In the genomic region with DNA sequence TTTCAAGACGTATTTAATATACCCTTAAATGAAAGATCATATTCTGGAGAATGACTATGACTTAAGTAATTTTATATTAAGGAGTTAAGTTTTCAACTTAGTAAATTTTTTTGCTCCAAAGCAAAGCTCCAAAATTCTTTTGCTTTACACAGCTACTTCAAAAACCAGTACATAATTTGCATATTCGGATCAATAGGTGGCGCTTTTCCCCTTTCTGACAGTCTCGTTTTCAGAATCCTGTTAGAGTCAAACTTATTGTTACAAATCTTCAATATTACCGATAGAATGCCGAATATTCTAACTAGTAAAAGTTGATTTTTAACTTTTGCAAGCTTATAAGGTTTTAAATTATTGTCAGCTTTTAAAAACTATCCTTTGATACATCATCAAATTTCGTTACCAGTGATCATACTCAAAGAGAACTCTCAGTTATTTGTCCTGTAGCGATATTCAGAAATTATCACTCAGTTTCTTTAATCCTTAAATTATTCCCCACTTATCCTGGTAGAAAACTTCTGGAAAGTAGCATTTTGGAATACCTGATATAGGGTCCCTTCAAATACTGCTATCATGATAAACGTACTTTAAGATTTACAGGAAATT, we compare ENCODE assay signal across 8 cellular contexts.
A peak's percentile ranks its signal among the peaks of the same experiment; 100 is the strongest.
DNase-seq lines count a peak whose midpoint lies in the region; ATAC-seq and TF ChIP-seq lines count a peak whose summit lies in the region.

No MANE protein-coding gene starts in this region.

- H3K4me1 ChIP-seq in adipocyte (ENCODE audit: control insufficient read depth, insufficient read depth, low read length) (no peaks in the 10 kb centered on the region), liver (ENCODE audit: control insufficient read depth in 4 of 4, insufficient read depth in 4 of 4, low read length in 3 of 4) (no peaks in the 10 kb centered on the region)

- CTCF ChIA-PET in activated CD8-positive, alpha-beta memory T cell treated with anti-CD3 and anti-CD28 coated beads, Interleukin-2, amount 10 ng/mL, durations not matched to agents 7 days and 5 days (lab: Charles Lee) = no interaction called here
- CTCF ChIA-PET in activated naive CD4-positive, alpha-beta T cell treated with anti-CD3 and anti-CD28 coated beads, Interleukin-2, amount 10 ng/mL, durations not matched to agents 7 days and 5 days (lab: Charles Lee) = interaction anchor here (0.7 to 1.2 kb wide), 6 partner anchors 9 to 1606 kb away, joined by 3 to 4 read pairs (median 3); no protein-coding TSS in a partner anchor

- peak; percentile 77 for TF ChIP-seq RAD21 in liver (IDR thresholded peaks at IDR 0.05)

- no peaks in the 10 kb centered on the region for H3K9me3 ChIP-seq in adipocyte (ENCODE audit: control insufficient read depth, low read length)
- H3K9me3 ChIP-seq in liver (ENCODE audit: control insufficient read depth in 4 of 4, low read length in 3 of 4) = no peaks in the 10 kb centered on the region

- H3K4me3 Mint-ChIP-seq in activated CD8-positive, alpha-beta memory T cell treated with anti-CD3 and anti-CD28 coated beads, Interleukin-2, amount 10 ng/mL, durations not matched to agents 7 days and 5 days = no peak overlapping the region
- no peak overlapping the region for H3K4me3 Mint-ChIP-seq in activated naive CD4-positive, alpha-beta T cell treated with anti-CD3 and anti-CD28 coated beads, Interleukin-2, amount 10 ng/mL, durations not matched to agents 7 days and 5 days

- H3K27me3 ChIP-seq in adipocyte (replicated peaks; ENCODE audit: control insufficient read depth, insufficient read depth, low read length) (no peaks in the 10 kb centered on the region), liver (ENCODE audit: control insufficient read depth in 4 of 4, insufficient read depth in 4 of 4, low read length in 3 of 4) (no peaks in the 10 kb centered on the region)

- 37% methylated on average over 9 of the region's 9 CpGs for WGBS in liver

- TF ChIP-seq CTCF in liver (IDR thresholded peaks at IDR 0.05; ENCODE audit: low read depth, low read length, missing input control) = peak; percentile 43

- H3K4me3 ChIP-seq in adipocyte (ENCODE audit: low read length) (no peak overlapping the region), liver (ENCODE audit: low read depth in 1 of 3, low read length in 3 of 3) (no peak overlapping the region)

- DNase-seq in NCI-H2107 treated with DMSO at 0.1 percent for 48 hours (lab: John Stamatoyannopoulos, UW; ENCODE audit: unreplicated experiment) = peak; percentile 48
- no peak for DNase-seq in NCI-H2107 (lab: John Stamatoyannopoulos, UW)
- peak; percentile 7 for DNase-seq in M059J (ENCODE audit: low read depth)
- DNase-seq in adipocyte (ENCODE audit: low read depth) = peak; percentile 73
- DNase-seq in activated CD8-positive, alpha-beta memory T cell treated with anti-CD3 and anti-CD28 coated beads, Interleukin-2, amount 10 ng/mL, durations not matched to agents 7 days and 5 days = no peak
- DNase-seq in activated naive CD4-positive, alpha-beta T cell treated with anti-CD3 and anti-CD28 coated beads, Interleukin-2, amount 10 ng/mL, durations not matched to agents 7 days and 5 days = no peak
- no peak for DNase-seq in UCSD-AML1 (lab: John Stamatoyannopoulos, UW; ENCODE audit: unreplicated experiment)

- H3K36me3 Mint-ChIP-seq in activated CD8-positive, alpha-beta memory T cell treated with anti-CD3 and anti-CD28 coated beads, Interleukin-2, amount 10 ng/mL, durations not matched to agents 7 days and 5 days = no peaks in the 10 kb centered on the region
- H3K36me3 Mint-ChIP-seq in activated naive CD4-positive, alpha-beta T cell treated with anti-CD3 and anti-CD28 coated beads, Interleukin-2, amount 10 ng/mL, durations not matched to agents 7 days and 5 days = no peaks in the 10 kb centered on the region

- no peaks in the 10 kb centered on the region for H3K4me1 Mint-ChIP-seq in activated CD8-positive, alpha-beta memory T cell treated with anti-CD3 and anti-CD28 coated beads, Interleukin-2, amount 10 ng/mL, durations not matched to agents 7 days and 5 days
- no peaks in the 10 kb centered on the region for H3K4me1 Mint-ChIP-seq in activated naive CD4-positive, alpha-beta T cell treated with anti-CD3 and anti-CD28 coated beads, Interleukin-2, amount 10 ng/mL, durations not matched to agents 7 days and 5 days

- no peaks in the 10 kb centered on the region for H3K27me3 Mint-ChIP-seq in activated CD8-positive, alpha-beta memory T cell treated with anti-CD3 and anti-CD28 coated beads, Interleukin-2, amount 10 ng/mL, durations not matched to agents 7 days and 5 days
- H3K27me3 Mint-ChIP-seq in activated naive CD4-positive, alpha-beta T cell treated with anti-CD3 and anti-CD28 coated beads, Interleukin-2, amount 10 ng/mL, durations not matched to agents 7 days and 5 days = no peaks in the 10 kb centered on the region

- H3K27ac Mint-ChIP-seq in activated CD8-positive, alpha-beta memory T cell treated with anti-CD3 and anti-CD28 coated beads, Interleukin-2, amount 10 ng/mL, durations not matched to agents 7 days and 5 days = no peak overlapping the region
- no peak overlapping the region for H3K27ac Mint-ChIP-seq in activated naive CD4-positive, alpha-beta T cell treated with anti-CD3 and anti-CD28 coated beads, Interleukin-2, amount 10 ng/mL, durations not matched to agents 7 days and 5 days

- no peak for ATAC-seq in activated CD8-positive, alpha-beta memory T cell treated with anti-CD3 and anti-CD28 coated beads, Interleukin-2, amount 10 ng/mL, durations not matched to agents 7 days and 5 days

- H3K9ac ChIP-seq in adipocyte (ENCODE audit: low read length) (no peak overlapping the region), liver (ENCODE audit: low read depth in 1 of 2, low read length in 2 of 2) (peak overlapping the region in 1 of 2 donors; percentile 38)

- H3K36me3 ChIP-seq in adipocyte (ENCODE audit: control insufficient read depth, insufficient read depth, low read length, severe bottlenecking) (no peaks in the 10 kb centered on the region), liver (ENCODE audit: control insufficient read depth in 4 of 4, insufficient read depth in 3 of 4, low read depth in 1 of 4, low read length in 3 of 4) (no peaks in the 10 kb centered on the region)

- H3K9me3 Mint-ChIP-seq in activated CD8-positive, alpha-beta memory T cell treated with anti-CD3 and anti-CD28 coated beads, Interleukin-2, amount 10 ng/mL, durations not matched to agents 7 days and 5 days (ENCODE audit: low read depth) = no peaks in the 10 kb centered on the region
- no peaks in the 10 kb centered on the region for H3K9me3 Mint-ChIP-seq in activated naive CD4-positive, alpha-beta T cell treated with anti-CD3 and anti-CD28 coated beads, Interleukin-2, amount 10 ng/mL, durations not matched to agents 7 days and 5 days

- H3K27ac ChIP-seq in liver (ENCODE audit: low read depth in 1 of 2, low read length in 2 of 2) = no peak overlapping the region

TF ChIP-seq in liver, 16 proteins besides CTCF, POLR2A, EP300 and RAD21:
- TF ChIP-seq, protein P1, sequence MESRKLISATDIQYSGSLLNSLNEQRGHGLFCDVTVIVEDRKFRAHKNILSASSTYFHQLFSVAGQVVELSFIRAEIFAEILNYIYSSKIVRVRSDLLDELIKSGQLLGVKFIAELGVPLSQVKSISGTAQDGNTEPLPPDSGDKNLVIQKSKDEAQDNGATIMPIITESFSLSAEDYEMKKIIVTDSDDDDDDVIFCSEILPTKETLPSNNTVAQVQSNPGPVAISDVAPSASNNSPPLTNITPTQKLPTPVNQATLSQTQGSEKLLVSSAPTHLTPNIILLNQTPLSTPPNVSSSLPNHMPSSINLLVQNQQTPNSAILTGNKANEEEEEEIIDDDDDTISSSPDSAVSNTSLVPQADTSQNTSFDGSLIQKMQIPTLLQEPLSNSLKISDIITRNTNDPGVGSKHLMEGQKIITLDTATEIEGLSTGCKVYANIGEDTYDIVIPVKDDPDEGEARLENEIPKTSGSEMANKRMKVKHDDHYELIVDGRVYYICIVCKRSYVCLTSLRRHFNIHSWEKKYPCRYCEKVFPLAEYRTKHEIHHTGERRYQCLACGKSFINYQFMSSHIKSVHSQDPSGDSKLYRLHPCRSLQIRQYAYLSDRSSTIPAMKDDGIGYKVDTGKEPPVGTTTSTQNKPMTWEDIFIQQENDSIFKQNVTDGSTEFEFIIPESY (IDR thresholded peaks at IDR 0.05) = no peak
- TF ChIP-seq SP1 (IDR thresholded peaks at IDR 0.05) (no peak), EGR1 (IDR thresholded peaks at IDR 0.05; ENCODE audit: low read depth in 2 of 2) (no peak), HNF4G (IDR thresholded peaks at IDR 0.05) (no peak), RXRA (IDR thresholded peaks at IDR 0.05) (no peak), FOXA1 (IDR thresholded peaks at IDR 0.05) (no peak), NR2F2 (IDR thresholded peaks at IDR 0.05) (no peak)

Comparison
In these comparisons a context has a peak if more than half of its experiments do, and no peak if none do; other contexts are left out.
1. DNase-seq: peak in NCI-H2107 treated with DMSO at 0.1 percent for 48 hours (single experiment), M059J (single experiment) and adipocyte (single experiment); none in NCI-H2107 (single experiment), activated CD8-positive, alpha-beta memory T cell treated with anti-CD3 and anti-CD28 coated beads, Interleukin-2, amount 10 ng/mL, durations not matched to agents 7 days and 5 days (single experiment), activated naive CD4-positive, alpha-beta T cell treated with anti-CD3 and anti-CD28 coated beads, Interleukin-2, amount 10 ng/mL, durations not matched to agents 7 days and 5 days (single experiment) and UCSD-AML1 (single experiment).